In the genomic region with DNA sequence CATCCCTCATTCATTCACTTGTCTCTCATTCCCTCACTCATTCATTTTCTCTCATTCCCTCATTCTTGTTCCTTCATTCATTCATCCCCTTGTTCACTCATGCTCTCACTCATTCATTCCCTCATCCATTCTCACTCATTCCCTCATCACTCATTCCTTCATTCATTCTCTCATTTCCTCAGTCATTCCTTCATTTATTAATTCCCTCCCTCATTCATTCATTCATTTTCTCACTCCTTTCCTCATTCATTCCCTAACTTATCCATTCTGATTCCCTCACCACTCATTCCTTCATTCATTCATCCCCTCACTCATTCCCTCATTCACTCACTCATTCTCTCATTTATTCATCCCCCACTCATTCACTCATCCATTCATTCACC, we compare ENCODE assay signal across 25 cellular contexts.
"Had no signal": no experiment of that assay in that cellular context is flagged by ENCODE, and none has a peak within 500 bp of the region (broad histone marks: within the 10 kb centered on the region; RNA-seq: fewer than 3 reads in every experiment).

No MANE protein-coding gene starts in this region.

- H3K4me2 ChIP-seq: neural progenitor cell, smooth muscle cell had no signal

- H3K4me1 ChIP-seq: right lobe of liver had no signal

- H3K4me3 ChIP-seq: left lung, lower lobe of right lung, neural progenitor cell, ovary, right atrium auricular region, right lobe of liver, smooth muscle cell, tibial nerve, vagina had no signal

- H3K27me3 ChIP-seq: left lung, neural progenitor cell, neutrophil, ovary, right atrium auricular region, right lobe of liver, tibial nerve, vagina had no signal

- FAIRE-seq: keratinocyte had no signal

- H3K27ac ChIP-seq: left lung, lower lobe of right lung, neural progenitor cell, ovary, right atrium auricular region, right lobe of liver, tibial nerve, vagina had no signal

- ATAC-seq: left colon; left lung; lower lobe of right lung; naive thymus-derived CD8-positive, alpha-beta T cell; right lobe of liver; stimulated activated memory B cell treated with anti-CD40 and anti-IgM and Interleukin-4, amounts not matched to agents 10 μg/mL and 1 μg/mL and 100 μg/mL, for 72 hours; stimulated activated naive CD8-positive, alpha-beta T cell treated with anti-CD3 and anti-CD28 coated beads, Interleukin-15, amount 100 ng/mL, for 72 hours had no signal

- H3K9me3 ChIP-seq: left lung, lower lobe of right lung, neutrophil, ovary, right atrium auricular region, right lobe of liver, tibial nerve, vagina had no signal

- H2AFZ ChIP-seq: neural progenitor cell had no signal

- H3K9ac ChIP-seq: neural progenitor cell had no signal

- DNase-seq: hippocampal formation; kidney glomerular epithelial cell; left colon; left lung; lower lobe of right lung; mammary epithelial cell; mesenchymal stem cell; naive thymus-derived CD8-positive, alpha-beta T cell; ovary; right lobe of liver; stimulated activated CD4-positive, alpha-beta T cell treated with anti-CD3 and anti-CD28 coated beads, Interleukin-1b, Interleukin-23, amount 100 ng/mL, for 48 hours; stimulated activated CD4-positive, alpha-beta T cell treated with anti-CD3 and anti-CD28 coated beads, Interleukin-2, amount 100 ng/mL, for 48 hours; stimulated activated CD4-positive, alpha-beta T cell treated with anti-CD3 and anti-CD28 coated beads, Interleukin-4, amount 100 ng/mL, for 4 hours; stimulated activated CD8-positive, alpha-beta memory T cell treated with anti-CD3 and anti-CD28 coated beads, Interleukin-4, amount 100 ng/mL, for 48 hours; stimulated activated naive CD4-positive, alpha-beta T cell treated with Interleukin-2 at 50 U/mL for 16 hours; stimulated activated naive CD8-positive, alpha-beta T cell treated with anti-CD3 and anti-CD28 coated beads, Interleukin-15, amount 100 ng/mL, for 72 hours; substantia nigra had no signal

- H3K36me3 ChIP-seq: neural progenitor cell, ovary, right atrium auricular region, vagina had no signal
